ENCODE assay signal across 28 cellular contexts in genomic region chr13:95192998-95193397, GRCh38.
"Had no signal": no experiment of that assay in that cellular context is flagged by ENCODE, and none has a peak within 500 bp of the region (broad histone marks: within the 10 kb centered on the region; RNA-seq: fewer than 3 reads in every experiment).

No MANE protein-coding gene starts in this region.

- H3K9me3 ChIP-seq: lower lobe of right lung, upper lobe of left lung had no signal

- H3K36me3 ChIP-seq: brain microvascular endothelial cell had no signal

- H3K27me3 ChIP-seq: brain microvascular endothelial cell, dorsolateral prefrontal cortex, upper lobe of left lung had no signal

- FAIRE-seq: astrocyte, endothelial cell of umbilical vein, keratinocyte had no signal

- DNase-seq: activated CD4-positive, alpha-beta T cell treated with anti-CD3 and anti-CD28 coated beads for 1 hour; activated CD4-positive, alpha-beta T cell treated with anti-CD3 and anti-CD28 coated beads, Interleukin-2, amount 50 U/mL, for 1 hour; activated CD8-positive, alpha-beta T cell treated with anti-CD3 and anti-CD28 coated beads for 36 hours; activated gamma-delta T cell treated with Interleukin-2 at 50 U/mL for 16 hours; activated naive CD4-positive, alpha-beta T cell treated with anti-CD3 and anti-CD28 coated beads, Interleukin-2, amount 50 U/mL, for 16 hours; activated T-cell treated with anti-CD3 and anti-CD28 coated beads, Interleukin-2, amount 50 U/mL, for 4 hours; amniotic stem cell; brain microvascular endothelial cell; dorsolateral prefrontal cortex; head of caudate nucleus; left colon; lower lobe of right lung; mesendoderm; natural killer cell; stimulated activated CD4-positive, alpha-beta T cell treated with anti-CD3 and anti-CD28 coated beads, Interleukin-1b, Interleukin-23, amount 100 ng/mL, for 48 hours; stimulated activated CD4-positive, alpha-beta T cell treated with anti-CD3 and anti-CD28 coated beads, Interleukin-4, amount 100 ng/mL, for 4 hours; stimulated activated CD8-positive, alpha-beta memory T cell treated with anti-CD3 and anti-CD28 coated beads, Interleukin-4, amount 100 ng/mL, for 48 hours; stimulated activated naive CD8-positive, alpha-beta T cell treated with anti-CD3 and anti-CD28 coated beads, Interleukin-15, amount 100 ng/mL, for 72 hours; T-helper 17 cell; upper lobe of left lung had no signal

- H3K4me3 ChIP-seq: coronary artery, dorsolateral prefrontal cortex, lower lobe of right lung, smooth muscle cell, upper lobe of left lung had no signal

- H3K27ac ChIP-seq: brain microvascular endothelial cell, coronary artery, lower lobe of right lung had no signal

- H3K4me2 ChIP-seq: smooth muscle cell had no signal

- ATAC-seq: activated CD8-positive, alpha-beta T cell treated with anti-CD3 and anti-CD28 coated beads for 36 hours; activated T-cell treated with anti-CD3 and anti-CD28 coated beads, Interleukin-2, amount 50 U/mL, for 4 hours; activated T-helper 17 cell treated with anti-CD3 and anti-CD28 coated beads, Interleukin-2, amount 50 U/mL, for 72 hours; left colon; natural killer cell; stimulated activated memory B cell treated with anti-CD40 and anti-IgM and Interleukin-4, amounts not matched to agents 10 μg/mL and 1 μg/mL and 100 μg/mL, for 72 hours; stimulated activated naive CD8-positive, alpha-beta T cell treated with anti-CD3 and anti-CD28 coated beads, Interleukin-15, amount 100 ng/mL, for 72 hours; T-helper 17 cell; WTC11 had no signal
